ENCODE assay signal across 17 cellular contexts in the genomic region with DNA sequence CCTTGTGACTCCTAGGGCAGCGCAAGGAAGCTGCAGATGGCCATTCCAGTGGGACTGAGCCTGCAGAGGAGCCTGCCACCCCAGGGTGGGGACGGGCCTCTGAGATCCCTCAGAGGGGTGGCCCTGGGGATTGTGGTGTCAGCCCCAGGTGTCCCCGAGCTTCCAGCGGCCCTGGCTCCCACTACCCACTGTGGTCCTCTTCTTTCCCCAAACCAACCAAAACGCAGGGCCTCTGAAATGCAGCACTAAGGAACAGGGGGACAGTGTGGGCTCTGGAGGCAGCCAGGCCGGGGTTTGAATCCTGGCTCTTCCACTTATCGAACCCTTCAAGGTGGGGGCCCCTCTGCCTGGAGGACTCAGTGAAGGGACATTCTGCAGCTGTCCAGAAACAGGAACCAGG. TPM values are rescaled to one million over a fixed set of nuclear protein-coding genes. Genes with fewer than 3 reads are reported as not detected.
A peak's percentile ranks its signal among the peaks of the same experiment; 100 is the strongest.
DNase-seq lines count a peak whose midpoint lies in the region; ATAC-seq and TF ChIP-seq lines count a peak whose summit lies in the region.
"Had no signal": no experiment of that assay in that cellular context is flagged by ENCODE, and none has a peak within 500 bp of the region (broad histone marks: within the 10 kb centered on the region; RNA-seq: fewer than 3 reads in every experiment).

No MANE protein-coding gene starts in this region.

- CTCF ChIA-PET in IMR-90 (lab: Yijun Ruan, JAX): no interaction called here
- CTCF ChIA-PET in A673 (lab: Charles Lee): no interaction called here

- peaks cover 25 to 40% (median 32%) of the 10 kb centered on the region in 10 experiments for H3K4me1 ChIP-seq in BLaER1 treated with 17β-estradiol and CSF1 and Interleukin-3, amounts not matched to agents 10 nM and 100 nM
- H3K4me1 ChIP-seq in IMR-90 (ENCODE audit: control insufficient read depth, insufficient read depth, low read length): peaks cover 9% of the 10 kb centered on the region; the same call in 1 of the 2 replicates
- peaks cover 30 to 95% of the 10 kb centered on the region in 2 donors for H3K4me1 ChIP-seq in thoracic aorta (ENCODE audit: control insufficient read depth in 1 of 2, low read depth in 2 of 2)
- H3K4me1 ChIP-seq in A673 (ENCODE audit: insufficient read depth, low read length, poor library complexity, severe bottlenecking): no peaks in the 10 kb centered on the region

- WGBS in IMR-90 (ENCODE audit: extremely low coverage in 2 of 2, insufficient read length in 1 of 2), 2 experiments: 93% methylated on average over 3 of the region's 7 CpGs; no CpG with 5 or more reads in 1 of the 2 experiments

- no peak overlapping the region for H2BK15ac ChIP-seq in IMR-90 (ENCODE audit: low read depth, low read length)

- H3K4me1 Mint-ChIP-seq in nephron: peaks cover 44% of the 10 kb centered on the region
- H3K4me1 Mint-ChIP-seq in activated T-helper 17 cell treated with anti-CD3 and anti-CD28 coated beads, Interleukin-2, amount 50 U/mL, for 72 hours: no peaks in the 10 kb centered on the region

- H4K91ac ChIP-seq in IMR-90 (ENCODE audit: insufficient read depth, low read depth, low read length): no peak overlapping the region

- H3K18ac ChIP-seq in IMR-90 (ENCODE audit: low read depth, low read length): no peak overlapping the region

- H2BK120ac ChIP-seq in IMR-90 (ENCODE audit: low read depth, low read length): no peak overlapping the region; the same call in 1 of the 2 replicates

- no peak overlapping the region for H2AK9ac ChIP-seq in IMR-90 (replicated peaks; ENCODE audit: low read depth, low read length, poor library complexity)

- H4K5ac ChIP-seq in IMR-90 (ENCODE audit: low read depth, low read length): no peak overlapping the region

- no peak overlapping the region for H3K14ac ChIP-seq in IMR-90 (replicated peaks; ENCODE audit: low read depth, low read length)

- no peak overlapping the region for H3K4me3 ChIP-seq in BLaER1 treated with 17β-estradiol and CSF1 and Interleukin-3, amounts not matched to agents 10 nM and 100 nM
- H3K4me3 ChIP-seq in IMR-90 (ENCODE audit: insufficient read depth, low read depth, low read length): no peak overlapping the region
- H3K4me3 ChIP-seq in thoracic aorta: no peak overlapping the region
- H3K4me3 ChIP-seq in A673 (ENCODE audit: low read depth, low read length, poor library complexity, severe bottlenecking): no peak overlapping the region
- H3K4me3 ChIP-seq: GM23338 had no signal

- H4K8ac ChIP-seq in IMR-90 (ENCODE audit: low read depth in 2 of 2, low read length in 2 of 2): no peak overlapping the region

- H3K4me3 Mint-ChIP-seq in nephron: no peak overlapping the region
- no peak overlapping the region for H3K4me3 Mint-ChIP-seq in activated T-helper 17 cell treated with anti-CD3 and anti-CD28 coated beads, Interleukin-2, amount 50 U/mL, for 72 hours
- H3K4me3 Mint-ChIP-seq: CD8-positive, alpha-beta T cell; GM23338 had no signal

- POLR2A ChIA-PET in IMR-90 (lab: Charles Lee; ENCODE audit: unreplicated experiment): no interaction called here
- POLR2A ChIA-PET in A673 (lab: Charles Lee; ENCODE audit: low non-redundant PET): no interaction called here

- H3K9me1 ChIP-seq in IMR-90 (ENCODE audit: insufficient read depth, low read length): peaks cover 18% of the 10 kb centered on the region

- ATAC-seq in IMR-90 (ENCODE audit: low read depth) (no peak), thoracic aorta (ENCODE audit: insufficient number of reproducible peaks, low FRiP score, low read depth) (no peak), HG02571 (IDR thresholded peaks at IDR 0.05; ENCODE audit: unreplicated experiment) (no peak)
- ATAC-seq in activated T-helper 17 cell treated with anti-CD3 and anti-CD28 coated beads, Interleukin-2, amount 50 U/mL, for 72 hours (replicated peaks): no peak
- ATAC-seq: CD8-positive, alpha-beta T cell; GM23338 had no signal

- TF ChIP-seq CTCF in IMR-90 (conservative IDR thresholded peaks at IDR 0.05; ENCODE audit: low read depth, low read length) (no peak), nephron (IDR thresholded peaks at IDR 0.05; ENCODE audit: unreplicated experiment in 3 of 3) (no peak), thoracic aorta (IDR thresholded peaks at IDR 0.05) (no peak), A673 (conservative IDR thresholded peaks at IDR 0.05; ENCODE audit: low read depth, low read length) (no peak)

- BruUV-seq in IMR-90 (replicated peaks; lab: Mats Ljungman, UMichigan) (no TSS peak), A673 (replicated peaks; lab: Mats Ljungman, UMichigan) (no TSS peak)

- peaks cover 5% of the 10 kb centered on the region for H3K36me3 Mint-ChIP-seq in nephron (ENCODE audit: low read depth)
- H3K36me3 Mint-ChIP-seq in activated T-helper 17 cell treated with anti-CD3 and anti-CD28 coated beads, Interleukin-2, amount 50 U/mL, for 72 hours (ENCODE audit: low read depth): no peaks in the 10 kb centered on the region
- H3K36me3 Mint-ChIP-seq: CD8-positive, alpha-beta T cell had no signal

- no peak for DNase-seq in IMR-90
- no peak for DNase-seq in thoracic aorta (ENCODE audit: low spot score)
- DNase-seq in A673 (ENCODE audit: low spot score): no peak
- DNase-seq in ureter (ENCODE audit: low spot score): no peak
- DNase-seq: CD8-positive, alpha-beta T cell; HCEC 1CT; Karpas-422; NCI-H1105 treated with DMSO at 0.1 percent for 48 hours; NCI-H2029 treated with DMSO at 0.1 percent for 48 hours; NCI-H226; NCI-H510A treated with DMSO at 0.1 percent for 48 hours; OCI-M1 had no signal

- H4K20me1 ChIP-seq in BLaER1 treated with 17β-estradiol and CSF1 and Interleukin-3, amounts not matched to agents 10 nM and 100 nM: no peaks in the 10 kb centered on the region; a peak in 1 of 22 replicates
- no peaks in the 10 kb centered on the region; the same call in 1 of the 2 replicates for H4K20me1 ChIP-seq in IMR-90 (ENCODE audit: insufficient read depth, low read length)

- peaks cover 0 to 11% of the 10 kb centered on the region in 2 experiments; a peak in 3 of 4 replicates for H3K79me1 ChIP-seq in IMR-90 (ENCODE audit: low read depth in 1 of 2, low read length in 2 of 2)

- peak overlapping the region in 2 of 3 experiments; percentile 58 to 63 for H3K27ac Mint-ChIP-seq in nephron
- no peak overlapping the region for H3K27ac Mint-ChIP-seq in activated T-helper 17 cell treated with anti-CD3 and anti-CD28 coated beads, Interleukin-2, amount 50 U/mL, for 72 hours
- H3K27ac Mint-ChIP-seq: CD8-positive, alpha-beta T cell; GM23338 had no signal

- TF ChIP-seq POLR2A in IMR-90 (IDR thresholded peaks at IDR 0.05; ENCODE audit: low read depth, low read length): no peak

- H3K56ac ChIP-seq in IMR-90 (ENCODE audit: extremely low read depth, insufficient read depth, low read length): no peak overlapping the region

- no peak overlapping the region for H3K27ac ChIP-seq in BLaER1 treated with 17β-estradiol and CSF1 and Interleukin-3, amounts not matched to agents 10 nM and 100 nM
- H3K27ac ChIP-seq in IMR-90 (ENCODE audit: insufficient read depth, low read length): no peak overlapping the region
- peak overlapping the region; percentile 82 to 90 for H3K27ac ChIP-seq in thoracic aorta
- H3K27ac ChIP-seq in A673 (ENCODE audit: low read depth, low read length, poor library complexity, severe bottlenecking): no peak overlapping the region

- H2BK20ac ChIP-seq in IMR-90 (ENCODE audit: low read depth, low read length): no peak overlapping the region

- TF ChIP-seq RAD21 in IMR-90 (IDR thresholded peaks at IDR 0.05; ENCODE audit: low read length): no peak

- peak overlapping the region; percentile 49; the same call in 1 of the 2 replicates for H2AK5ac ChIP-seq in IMR-90 (ENCODE audit: low read depth, low read length)

- intact Hi-C loops in IMR-90 (cut with micrococcal nuclease) (no loop called here), A673 (cut with micrococcal nuclease; ENCODE audit: unreplicated experiment) (no loop called here)

- no peak overlapping the region for H2BK5ac ChIP-seq in IMR-90 (ENCODE audit: low read depth, low read length, poor library complexity, severe bottlenecking)

- H3K9me3 ChIP-seq in BLaER1 treated with 17β-estradiol and CSF1 and Interleukin-3, amounts not matched to agents 10 nM and 100 nM (replicated peaks in 1 of 11): no peaks in the 10 kb centered on the region
- H3K9me3 ChIP-seq in IMR-90 (ENCODE audit: control insufficient read depth, insufficient read depth, low read length) (no peaks in the 10 kb centered on the region), thoracic aorta (no peaks in the 10 kb centered on the region), A673 (ENCODE audit: low read depth, low read length, poor library complexity, severe bottlenecking) (no peaks in the 10 kb centered on the region)

- H3K9me3 Mint-ChIP-seq in nephron: no peaks in the 10 kb centered on the region
- H3K9me3 Mint-ChIP-seq in activated T-helper 17 cell treated with anti-CD3 and anti-CD28 coated beads, Interleukin-2, amount 50 U/mL, for 72 hours: no peaks in the 10 kb centered on the region
- H3K9me3 Mint-ChIP-seq: CD8-positive, alpha-beta T cell; GM23338 had no signal

- dilution Hi-C loops in IMR-90 (cut with HindIII; ENCODE audit: low sequenced_read_pairs, unreplicated experiment): no loop called here

- peak overlapping the region in 8 of 11 experiments; percentile 18 to 74 (median 68); a peak in 11 of 22 replicates for H3K4me2 ChIP-seq in BLaER1 treated with 17β-estradiol and CSF1 and Interleukin-3, amounts not matched to agents 10 nM and 100 nM
- no peak overlapping the region for H3K4me2 ChIP-seq in IMR-90 (ENCODE audit: low read depth, low read length)
- H3K4me2 ChIP-seq: GM23338 had no signal

- H3K23ac ChIP-seq in IMR-90 (ENCODE audit: low read depth, low read length): no peak overlapping the region

- peak overlapping the region; percentile 31; the same call in 1 of the 2 replicates for H3K4ac ChIP-seq in IMR-90 (ENCODE audit: low read depth, low read length)

- in situ Hi-C loops in IMR-90 (cut with MboI; ENCODE audit: low sequenced_read_pairs): no loop called here

- peaks cover 0 to 11% (median 0%) of the 10 kb centered on the region in 11 experiments; a peak in 4 of 22 replicates for H3K27me3 ChIP-seq in BLaER1 treated with 17β-estradiol and CSF1 and Interleukin-3, amounts not matched to agents 10 nM and 100 nM
- H3K27me3 ChIP-seq in IMR-90 (ENCODE audit: control insufficient read depth, insufficient read depth, low read length): no peaks in the 10 kb centered on the region
- H3K27me3 ChIP-seq in thoracic aorta (replicated peaks; ENCODE audit: insufficient read depth): no peaks in the 10 kb centered on the region
- H3K27me3 ChIP-seq in A673 (replicated peaks; ENCODE audit: insufficient read depth, low read depth, low read length, poor library complexity): no peaks in the 10 kb centered on the region

- H3K27me3 Mint-ChIP-seq in nephron (ENCODE audit: low read depth): peaks cover 4% of the 10 kb centered on the region
- peaks cover 3% of the 10 kb centered on the region for H3K27me3 Mint-ChIP-seq in activated T-helper 17 cell treated with anti-CD3 and anti-CD28 coated beads, Interleukin-2, amount 50 U/mL, for 72 hours

- no peak overlapping the region for H2AFZ ChIP-seq in IMR-90 (replicated peaks; ENCODE audit: low read length, poor library complexity)
- H2AFZ ChIP-seq: GM23338 had no signal

- H3K36me3 ChIP-seq in BLaER1 treated with 17β-estradiol and CSF1 and Interleukin-3, amounts not matched to agents 10 nM and 100 nM: no peaks in the 10 kb centered on the region
- H3K36me3 ChIP-seq in IMR-90 (ENCODE audit: control insufficient read depth, insufficient read depth, low read length) (peaks cover 27% of the 10 kb centered on the region), thoracic aorta (peaks cover 23% of the 10 kb centered on the region), A673 (ENCODE audit: insufficient read depth, low read length, poor library complexity, severe bottlenecking) (no peaks in the 10 kb centered on the region)

- H3K9ac ChIP-seq in BLaER1 treated with 17β-estradiol and CSF1 and Interleukin-3, amounts not matched to agents 10 nM and 100 nM: no peak overlapping the region
- no peak overlapping the region for H3K9ac ChIP-seq in IMR-90 (ENCODE audit: low read depth, low read length)

RNA-seq across cellular contexts. Expression of a gene that starts 32.7 kb away (rescaled TPM):
- total RNA-seq in IMR-90 (2012; rRNA removed): 7.8 and 7.9 TPM in 2 replicates
- 9.0 and 11.2 TPM in 2 replicates for polyA plus RNA-seq in IMR-90 (2012; rRNA removed)
- polyA plus RNA-seq in IMR-90 (2012; cell fraction: cytosol; rRNA removed): 6.2 and 7.6 TPM in 2 replicates
- polyA plus RNA-seq in IMR-90 (2012; cell fraction: nucleus; rRNA removed; ENCODE audit: low replicate concordance): 5.0 and 13.0 TPM in 2 replicates
- total RNA-seq in thoracic aorta: 100 to 1,000 TPM in 1 of 2 donors, 10 to 100 TPM in 1; 78.4 to 207 TPM
- not detected for total RNA-seq in activated T-helper 17 cell treated with anti-CD3 and anti-CD28 coated beads, Interleukin-2, amount 50 U/mL, for 72 hours
- total RNA-seq in A673 (2021): 4.3 and 4.6 TPM in 2 replicates
- 21.8 TPM for total RNA-seq in ureter

Comparison
In these comparisons a context has a peak if more than half of its experiments do, and no peak if none do; other contexts are left out.
1. H3K27ac ChIP-seq: peak in thoracic aorta (2 of 2); none in BLaER1 treated with 17β-estradiol and CSF1 and Interleukin-3, amounts not matched to agents 10 nM and 100 nM (0 of 11), IMR-90 (single experiment) and A673 (single experiment).